1 cellular context compared by ENCODE assay signal in genomic region chr7:134355925-134356324, GRCh38.
TF ChIP-seq lines count a peak whose summit lies in the region.

No MANE protein-coding gene starts in this region.

TF ChIP-seq in HepG2, 621 proteins besides CTCF, POLR2A, EP300 and RAD21 (continued from another document and continues in another):
- TF ChIP-seq RERE (CRISPR knock-in tag; IDR thresholded peaks at IDR 0.05; ENCODE audit: low read depth) = no peak
- TF ChIP-seq SAP130 (CRISPR knock-in tag; IDR thresholded peaks at IDR 0.05; ENCODE audit: low read depth) = peak; percentile 35
- no peak for TF ChIP-seq ZFAT (CRISPR knock-in tag; conservative IDR thresholded peaks at IDR 0.05)
- TF ChIP-seq, protein P1, sequence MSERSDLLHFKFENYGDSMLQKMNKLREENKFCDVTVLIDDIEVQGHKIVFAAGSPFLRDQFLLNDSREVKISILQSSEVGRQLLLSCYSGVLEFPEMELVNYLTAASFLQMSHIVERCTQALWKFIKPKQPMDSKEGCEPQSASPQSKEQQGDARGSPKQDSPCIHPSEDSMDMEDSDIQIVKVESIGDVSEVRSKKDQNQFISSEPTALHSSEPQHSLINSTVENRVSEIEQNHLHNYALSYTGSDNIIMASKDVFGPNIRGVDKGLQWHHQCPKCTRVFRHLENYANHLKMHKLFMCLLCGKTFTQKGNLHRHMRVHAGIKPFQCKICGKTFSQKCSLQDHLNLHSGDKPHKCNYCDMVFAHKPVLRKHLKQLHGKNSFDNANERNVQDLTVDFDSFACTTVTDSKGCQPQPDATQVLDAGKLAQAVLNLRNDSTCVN (CRISPR knock-in tag; IDR thresholded peaks at IDR 0.05; ENCODE audit: borderline replicate concordance) = no peak
- TF ChIP-seq GATAD1 (CRISPR knock-in tag; IDR thresholded peaks at IDR 0.05) = no peak
- TF ChIP-seq ZNF800 (CRISPR knock-in tag; IDR thresholded peaks at IDR 0.05) = no peak
- no peak for TF ChIP-seq ZBTB44 (CRISPR knock-in tag; IDR thresholded peaks at IDR 0.05)
- no peak for TF ChIP-seq ETS1 (CRISPR knock-in tag; IDR thresholded peaks at IDR 0.05)
- no peak for TF ChIP-seq GMEB1 (CRISPR knock-in tag; IDR thresholded peaks at IDR 0.05; ENCODE audit: borderline replicate concordance)
- no peak for TF ChIP-seq TAF1 (CRISPR knock-in tag; IDR thresholded peaks at IDR 0.05)
- no peak for TF ChIP-seq KLF13 (CRISPR knock-in tag; IDR thresholded peaks at IDR 0.05)
- no peak for TF ChIP-seq SOX13 (IDR thresholded peaks at IDR 0.05)
- TF ChIP-seq SOX13 (CRISPR knock-in tag; conservative IDR thresholded peaks at IDR 0.05 in 1 of 2, IDR thresholded peaks at IDR 0.05 in 1 of 2) = peak in 1 of 2 experiments; percentile 80; a peak in 2 of 4 replicates
- no peak for TF ChIP-seq ZNF235 (CRISPR knock-in tag; IDR thresholded peaks at IDR 0.05; ENCODE audit: borderline replicate concordance)
- no peak for TF ChIP-seq CCDC6 (CRISPR knock-in tag; IDR thresholded peaks at IDR 0.05)
- no peak for TF ChIP-seq MXI1 (IDR thresholded peaks at IDR 0.05; ENCODE audit: borderline replicate concordance, low read depth, low read length)
- no peak for TF ChIP-seq ZFP37 (CRISPR knock-in tag; IDR thresholded peaks at IDR 0.05; ENCODE audit: borderline replicate concordance)
- TF ChIP-seq ZNF766 (CRISPR knock-in tag; IDR thresholded peaks at IDR 0.05; ENCODE audit: borderline replicate concordance) = no peak
- TF ChIP-seq ZEB1 (IDR thresholded peaks at IDR 0.05; ENCODE audit: insufficient replicate concordance, low read depth) = no peak
- TF ChIP-seq, protein P2, sequence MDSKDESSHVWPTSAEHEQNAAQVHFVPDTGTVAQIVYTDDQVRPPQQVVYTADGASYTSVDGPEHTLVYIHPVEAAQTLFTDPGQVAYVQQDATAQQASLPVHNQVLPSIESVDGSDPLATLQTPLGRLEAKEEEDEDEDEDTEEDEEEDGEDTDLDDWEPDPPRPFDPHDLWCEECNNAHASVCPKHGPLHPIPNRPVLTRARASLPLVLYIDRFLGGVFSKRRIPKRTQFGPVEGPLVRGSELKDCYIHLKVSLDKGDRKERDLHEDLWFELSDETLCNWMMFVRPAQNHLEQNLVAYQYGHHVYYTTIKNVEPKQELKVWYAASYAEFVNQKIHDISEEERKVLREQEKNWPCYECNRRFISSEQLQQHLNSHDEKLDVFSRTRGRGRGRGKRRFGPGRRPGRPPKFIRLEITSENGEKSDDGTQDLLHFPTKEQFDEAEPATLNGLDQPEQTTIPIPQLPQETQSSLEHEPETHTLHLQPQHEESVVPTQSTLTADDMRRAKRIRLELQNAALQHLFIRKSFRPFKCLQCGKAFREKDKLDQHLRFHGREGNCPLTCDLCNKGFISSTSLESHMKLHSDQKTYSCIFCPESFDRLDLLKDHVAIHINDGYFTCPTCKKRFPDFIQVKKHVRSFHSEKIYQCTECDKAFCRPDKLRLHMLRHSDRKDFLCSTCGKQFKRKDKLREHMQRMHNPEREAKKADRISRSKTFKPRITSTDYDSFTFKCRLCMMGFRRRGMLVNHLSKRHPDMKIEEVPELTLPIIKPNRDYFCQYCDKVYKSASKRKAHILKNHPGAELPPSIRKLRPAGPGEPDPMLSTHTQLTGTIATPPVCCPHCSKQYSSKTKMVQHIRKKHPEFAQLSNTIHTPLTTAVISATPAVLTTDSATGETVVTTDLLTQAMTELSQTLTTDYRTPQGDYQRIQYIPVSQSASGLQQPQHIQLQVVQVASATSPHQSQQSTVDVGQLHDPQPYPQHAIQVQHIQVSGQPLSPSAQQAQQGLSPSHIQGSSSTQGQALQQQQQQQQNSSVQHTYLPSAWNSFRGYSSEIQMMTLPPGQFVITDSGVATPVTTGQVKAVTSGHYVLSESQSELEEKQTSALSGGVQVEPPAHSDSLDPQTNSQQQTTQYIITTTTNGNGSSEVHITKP (CRISPR knock-in tag; IDR thresholded peaks at IDR 0.05; ENCODE audit: low read depth) = no peak
- no peak for TF ChIP-seq ZMYM3 (CRISPR knock-in tag; IDR thresholded peaks at IDR 0.05)
- peak; percentile 52; the same call in 1 of the 2 replicates for TF ChIP-seq FOXJ3 (CRISPR knock-in tag; IDR thresholded peaks at IDR 0.05; ENCODE audit: borderline replicate concordance)
- no peak for TF ChIP-seq ZNF225 (CRISPR knock-in tag; IDR thresholded peaks at IDR 0.05)
- TF ChIP-seq, protein P3, sequence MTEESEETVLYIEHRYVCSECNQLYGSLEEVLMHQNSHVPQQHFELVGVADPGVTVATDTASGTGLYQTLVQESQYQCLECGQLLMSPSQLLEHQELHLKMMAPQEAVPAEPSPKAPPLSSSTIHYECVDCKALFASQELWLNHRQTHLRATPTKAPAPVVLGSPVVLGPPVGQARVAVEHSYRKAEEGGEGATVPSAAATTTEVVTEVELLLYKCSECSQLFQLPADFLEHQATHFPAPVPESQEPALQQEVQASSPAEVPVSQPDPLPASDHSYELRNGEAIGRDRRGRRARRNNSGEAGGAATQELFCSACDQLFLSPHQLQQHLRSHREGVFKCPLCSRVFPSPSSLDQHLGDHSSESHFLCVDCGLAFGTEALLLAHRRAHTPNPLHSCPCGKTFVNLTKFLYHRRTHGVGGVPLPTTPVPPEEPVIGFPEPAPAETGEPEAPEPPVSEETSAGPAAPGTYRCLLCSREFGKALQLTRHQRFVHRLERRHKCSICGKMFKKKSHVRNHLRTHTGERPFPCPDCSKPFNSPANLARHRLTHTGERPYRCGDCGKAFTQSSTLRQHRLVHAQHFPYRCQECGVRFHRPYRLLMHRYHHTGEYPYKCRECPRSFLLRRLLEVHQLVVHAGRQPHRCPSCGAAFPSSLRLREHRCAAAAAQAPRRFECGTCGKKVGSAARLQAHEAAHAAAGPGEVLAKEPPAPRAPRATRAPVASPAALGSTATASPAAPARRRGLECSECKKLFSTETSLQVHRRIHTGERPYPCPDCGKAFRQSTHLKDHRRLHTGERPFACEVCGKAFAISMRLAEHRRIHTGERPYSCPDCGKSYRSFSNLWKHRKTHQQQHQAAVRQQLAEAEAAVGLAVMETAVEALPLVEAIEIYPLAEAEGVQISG (CRISPR knock-in tag; IDR thresholded peaks at IDR 0.05) = no peak
- TF ChIP-seq CBX5 (CRISPR knock-in tag; IDR thresholded peaks at IDR 0.05; ENCODE audit: borderline replicate concordance) = no peak
- TF ChIP-seq ZNF770 (CRISPR knock-in tag; IDR thresholded peaks at IDR 0.05) = no peak
- no peak for TF ChIP-seq ZNF652 (CRISPR knock-in tag; IDR thresholded peaks at IDR 0.05; ENCODE audit: borderline replicate concordance, low read depth)
- no peak for TF ChIP-seq PCBP2 (optimal IDR thresholded peaks at IDR 0.05; ENCODE audit: low read depth, low read length, poor library complexity, severe bottlenecking)
- no peak for TF ChIP-seq PRPF4 (IDR thresholded peaks at IDR 0.05; ENCODE audit: low read depth, low read length, poor library complexity, severe bottlenecking)
- no peak for TF ChIP-seq AGO1 (IDR thresholded peaks at IDR 0.05; ENCODE audit: low read depth, low read length, poor library complexity, severe bottlenecking)
- TF ChIP-seq RBM39 (IDR thresholded peaks at IDR 0.05; ENCODE audit: low read depth, low read length, poor library complexity, severe bottlenecking) = no peak
- no peak for TF ChIP-seq THYN1 (CRISPR knock-in tag; IDR thresholded peaks at IDR 0.05; ENCODE audit: borderline replicate concordance, low read depth)
